Comparison of ENCODE assay signal across 17 cellular contexts in genomic region chr17:17088104-17088485, GRCh38. TPM values are rescaled to one million over a fixed set of nuclear protein-coding genes. Genes with fewer than 3 reads are reported as not detected.
A peak's percentile ranks its signal among the peaks of the same experiment; 100 is the strongest.
DNase-seq lines count a peak whose midpoint lies in the region; ATAC-seq, FAIRE-seq and TF ChIP-seq lines count a peak whose summit lies in the region.
"Had no signal": no experiment of that assay in that cellular context is flagged by ENCODE, and none has a peak within 500 bp of the region (broad histone marks: within the 10 kb centered on the region; RNA-seq: fewer than 3 reads in every experiment).

No MANE protein-coding gene starts in this region.

- no peak overlapping the region for H3K9ac ChIP-seq in keratinocyte (ENCODE audit: control insufficient read depth, extremely low read depth, insufficient read depth, low read length)

- WGBS in transverse colon (ENCODE audit: low coverage in 1 of 2), 2 donors, result 70 to 87% methylated on average over 4 to 10 of the region's 10 CpGs

- peaks cover 72% of the 10 kb centered on the region for H3K79me2 ChIP-seq in keratinocyte (ENCODE audit: control insufficient read depth, insufficient read depth, low read length)

- DNase-seq in activated T-cell treated with anti-CD3 and anti-CD28 coated beads, Interleukin-2, amount 50 U/mL, for 24 hours, result no peak
- DNase-seq in activated T-cell treated with anti-CD3 and anti-CD28 coated beads for 4 hours (no peak), keratinocyte (ENCODE audit: low read depth, low spot score) (no peak), transverse colon (peak; percentile 2), ecto neural progenitor cell (ENCODE audit: low spot score) (no peak)
- DNase-seq in activated naive CD8-positive, alpha-beta T cell treated with anti-CD3 and anti-CD28 coated beads, Interleukin-2, amount 50 U/mL, for 24 hours, result no peak
- DNase-seq: activated T-cell treated with anti-CD3 and anti-CD28 coated beads, Interleukin-2, amount 50 U/mL, for 4 hours; amniotic stem cell; cortex of kidney; H9; naive B cell; NCI-H446 treated with DMSO at 0.1 percent for 48 hours; stimulated activated CD4-positive, alpha-beta T cell treated with anti-CD3 and anti-CD28 coated beads, Interleukin-4, amount 100 ng/mL, for 1 hour had no signal

- H3K4me1 ChIP-seq in keratinocyte (ENCODE audit: control insufficient read depth, extremely low read depth, insufficient read depth, low read length), result peaks cover 38% of the 10 kb centered on the region
- peaks cover 0 to 33% (median 16%) of the 10 kb centered on the region in 4 donors for H3K4me1 ChIP-seq in transverse colon

- intact Hi-C loops in transverse colon (cut with DNase I; ENCODE audit: low total_unique reads), result no loop called here

- peaks cover 23% of the 10 kb centered on the region for H4K20me1 ChIP-seq in keratinocyte (ENCODE audit: control insufficient read depth, extremely low read depth, insufficient read depth, low read length)

- no peaks in the 10 kb centered on the region for H3K27me3 Mint-ChIP-seq in activated T-cell treated with anti-CD3 and anti-CD28 coated beads, Interleukin-2, amount 50 U/mL, for 24 hours
- no peaks in the 10 kb centered on the region for H3K27me3 Mint-ChIP-seq in activated naive CD8-positive, alpha-beta T cell treated with anti-CD3 and anti-CD28 coated beads, Interleukin-2, amount 50 U/mL, for 24 hours
- H3K27me3 Mint-ChIP-seq: naive B cell had no signal

- no peak for ATAC-seq in activated naive CD8-positive, alpha-beta T cell treated with anti-CD3 and anti-CD28 coated beads, Interleukin-2, amount 50 U/mL, for 24 hours
- ATAC-seq in GM21825 (IDR thresholded peaks at IDR 0.05; ENCODE audit: unreplicated experiment), result no peak
- ATAC-seq in HG02884 (IDR thresholded peaks at IDR 0.05; ENCODE audit: unreplicated experiment), result no peak
- ATAC-seq: activated T-cell treated with anti-CD3 and anti-CD28 coated beads, Interleukin-2, amount 50 U/mL, for 4 hours; left lung had no signal

- no peak overlapping the region for H2AFZ ChIP-seq in keratinocyte (ENCODE audit: control insufficient read depth, low read length)

- H3K9me1 ChIP-seq in keratinocyte (ENCODE audit: control insufficient read depth, extremely low read depth, insufficient read depth, low read length), result peaks cover 7% of the 10 kb centered on the region

- FAIRE-seq in keratinocyte (lab: Jason Lieb, UNC), result no peak

- H3K27me3 ChIP-seq in keratinocyte (ENCODE audit: control insufficient read depth, extremely low read depth, insufficient read depth, low read length) (no peaks in the 10 kb centered on the region), transverse colon (no peaks in the 10 kb centered on the region)
- H3K27me3 ChIP-seq: esophagus muscularis mucosa, left lung had no signal

- TF ChIP-seq CTCF in keratinocyte (optimal IDR thresholded peaks at IDR 0.05 in 1 of 3, IDR thresholded peaks at IDR 0.05 in 1 of 3, conservative IDR thresholded peaks at IDR 0.05 in 1 of 3; ENCODE audit: extremely low read depth in 1 of 3, insufficient read depth in 2 of 3, low read length in 3 of 3), result no peak
- TF ChIP-seq CTCF in transverse colon (IDR thresholded peaks at IDR 0.05), result no peak

- H3K4me3 ChIP-seq in keratinocyte (ENCODE audit: control insufficient read depth in 2 of 3, extremely low read depth in 1 of 3, insufficient read depth in 2 of 3, low read depth in 1 of 3, low read length in 3 of 3), result no peak overlapping the region
- no peak overlapping the region for H3K4me3 ChIP-seq in transverse colon
- H3K4me3 ChIP-seq: esophagus muscularis mucosa, left lung had no signal

- no peak overlapping the region for H3K4me2 ChIP-seq in keratinocyte (ENCODE audit: control insufficient read depth, extremely low read depth, insufficient read depth, low read depth, low read length)

- dilution Hi-C loops in keratinocyte (cut with MboI; ENCODE audit: extremely low pct_ligation_motif_present, low sequenced_read_pairs), result no loop called here

- in situ Hi-C loops in transverse colon (cut with MboI; ENCODE audit: low pct_ligation_motif_present in 1 of 4, low pct_unique_long_range_greater_than_20kb in 1 of 4, low sequenced_read_pairs in 3 of 4), result no loop called here

- no peaks in the 10 kb centered on the region for H3K9me3 Mint-ChIP-seq in activated T-cell treated with anti-CD3 and anti-CD28 coated beads, Interleukin-2, amount 50 U/mL, for 24 hours
- H3K9me3 Mint-ChIP-seq in activated naive CD8-positive, alpha-beta T cell treated with anti-CD3 and anti-CD28 coated beads, Interleukin-2, amount 50 U/mL, for 24 hours, result no peaks in the 10 kb centered on the region
- H3K9me3 Mint-ChIP-seq: activated T-cell treated with anti-CD3 and anti-CD28 coated beads, Interleukin-2, amount 50 U/mL, for 4 hours; H9; naive B cell had no signal

- peaks cover 45% of the 10 kb centered on the region for H3K4me1 Mint-ChIP-seq in activated T-cell treated with anti-CD3 and anti-CD28 coated beads, Interleukin-2, amount 50 U/mL, for 24 hours (ENCODE audit: low read depth)
- H3K4me1 Mint-ChIP-seq in activated naive CD8-positive, alpha-beta T cell treated with anti-CD3 and anti-CD28 coated beads, Interleukin-2, amount 50 U/mL, for 24 hours, result peaks cover 36% of the 10 kb centered on the region

- TF ChIP-seq POLR2A in transverse colon (IDR thresholded peaks at IDR 0.05), result no peak

- H3K27ac ChIP-seq in keratinocyte (ENCODE audit: control insufficient read depth, insufficient read depth, low read length), result peak overlapping the region; percentile 15
- no peak overlapping the region for H3K27ac ChIP-seq in transverse colon
- H3K27ac ChIP-seq: esophagus muscularis mucosa, left lung had no signal

- H3K36me3 ChIP-seq in keratinocyte (ENCODE audit: control insufficient read depth in 2 of 2, extremely low read depth in 1 of 2, insufficient read depth in 2 of 2, low read length in 2 of 2) (peaks cover 21 to 46% of the 10 kb centered on the region in 2 experiments), transverse colon (no peaks in the 10 kb centered on the region)

- H3K27ac Mint-ChIP-seq in activated T-cell treated with anti-CD3 and anti-CD28 coated beads, Interleukin-2, amount 50 U/mL, for 24 hours, result peak overlapping the region; percentile 34
- peak overlapping the region; percentile 32 for H3K27ac Mint-ChIP-seq in activated naive CD8-positive, alpha-beta T cell treated with anti-CD3 and anti-CD28 coated beads, Interleukin-2, amount 50 U/mL, for 24 hours

- no peak overlapping the region for H3K4me3 Mint-ChIP-seq in activated T-cell treated with anti-CD3 and anti-CD28 coated beads, Interleukin-2, amount 50 U/mL, for 24 hours
- H3K4me3 Mint-ChIP-seq in activated naive CD8-positive, alpha-beta T cell treated with anti-CD3 and anti-CD28 coated beads, Interleukin-2, amount 50 U/mL, for 24 hours, result no peak overlapping the region
- H3K4me3 Mint-ChIP-seq: activated T-cell treated with anti-CD3 and anti-CD28 coated beads, Interleukin-2, amount 50 U/mL, for 4 hours; H9 had no signal

- peaks cover 61% of the 10 kb centered on the region for H3K36me3 Mint-ChIP-seq in activated T-cell treated with anti-CD3 and anti-CD28 coated beads, Interleukin-2, amount 50 U/mL, for 24 hours (ENCODE audit: low read depth)
- peaks cover 8% of the 10 kb centered on the region for H3K36me3 Mint-ChIP-seq in activated naive CD8-positive, alpha-beta T cell treated with anti-CD3 and anti-CD28 coated beads, Interleukin-2, amount 50 U/mL, for 24 hours (ENCODE audit: low read depth)

- TF ChIP-seq EP300 in transverse colon (IDR thresholded peaks at IDR 0.05; ENCODE audit: low read depth), result no peak

- H3K9me3 ChIP-seq in keratinocyte (ENCODE audit: control insufficient read depth, low read depth, low read length) (no peaks in the 10 kb centered on the region), transverse colon (no peaks in the 10 kb centered on the region)
- H3K9me3 ChIP-seq: esophagus muscularis mucosa, left lung had no signal

RNA-seq across cellular contexts. Expression of gene MPRIP, which starts 45.8 kb away (rescaled TPM):
- 76.4 to 113 TPM (median 93.2 TPM) in 3 replicates for polyA plus RNA-seq in keratinocyte
- 241 TPM for polyA plus RNA-seq in keratinocyte (2011; ENCODE audit: low read depth)
- 61.6 and 75.3 TPM in 2 replicates for polyA plus RNA-seq in keratinocyte (2011; cell fraction: cytosol; rRNA removed)
- polyA plus RNA-seq in keratinocyte (2011; cell fraction: nucleus; rRNA removed), result 160 and 188 TPM in 2 replicates
- 132 and 155 TPM in 2 replicates for polyA plus RNA-seq in keratinocyte (2012; ENCODE audit: low replicate concordance)
- polyA minus RNA-seq in keratinocyte, result 188 to 396 TPM (median 205 TPM) in 3 replicates
- 102 TPM for polyA minus RNA-seq in keratinocyte (2011; cell fraction: cytosol; rRNA and poly(A)+ RNA removed)
- polyA minus RNA-seq in keratinocyte (2011; cell fraction: nucleus; rRNA and poly(A)+ RNA removed), result 123 and 162 TPM in 2 replicates
- 100 to 1,000 TPM; 124 to 368 (median 158) TPM for total RNA-seq in transverse colon
